Comparison of ENCODE assay signal across 36 cellular contexts in genomic region chr2:136828774-136829173, GRCh38.
"Had no signal": no experiment of that assay in that cellular context is flagged by ENCODE, and none has a peak within 500 bp of the region (broad histone marks: within the 10 kb centered on the region; RNA-seq: fewer than 3 reads in every experiment).

No MANE protein-coding gene starts in this region.

- H3K4me1 Mint-ChIP-seq: activated B cell treated with CpG ODN at 0.5 μM for 24 hours; activated CD4-positive, alpha-beta T cell treated with anti-CD3 and anti-CD28 coated beads, Interleukin-2, amount 10 ng/mL, durations not matched to agents 24 days and 14 days; activated naive CD8-positive, alpha-beta T cell treated with anti-CD3 and anti-CD28 coated beads, Interleukin-2, amount 10 ng/mL, durations not matched to agents 7 days and 5 days; activated naive CD8-positive, alpha-beta T cell treated with anti-CD3 and anti-CD28 coated beads, Interleukin-2, amount 50 U/mL, for 24 hours; activated T-helper 17 cell treated with anti-CD3 and anti-CD28 coated beads, Interleukin-2, amount 50 U/mL, for 72 hours; brain had no signal

- H3K4me3 Mint-ChIP-seq: activated B cell treated with CpG ODN at 0.5 μM for 24 hours; activated CD4-positive, alpha-beta memory T cell treated with anti-CD3 and anti-CD28 coated beads for 36 hours; activated CD4-positive, alpha-beta T cell treated with anti-CD3 and anti-CD28 coated beads, Interleukin-2, amount 10 ng/mL, durations not matched to agents 24 days and 14 days; activated CD8-positive, alpha-beta T cell treated with anti-CD3 and anti-CD28 coated beads for 36 hours; activated naive CD4-positive, alpha-beta T cell treated with anti-CD3 and anti-CD28 coated beads for 36 hours; activated naive CD8-positive, alpha-beta T cell treated with anti-CD3 and anti-CD28 coated beads, Interleukin-2, amount 10 ng/mL, durations not matched to agents 7 days and 5 days; activated naive CD8-positive, alpha-beta T cell treated with anti-CD3 and anti-CD28 coated beads, Interleukin-2, amount 50 U/mL, for 24 hours; activated T-cell treated with anti-CD3 and anti-CD28 coated beads, Interleukin-2, amount 50 U/mL, for 4 hours; activated T-cell treated with anti-CD3 and anti-CD28 coated beads, Interleukin-2, amount 50 U/mL, for 72 hours; activated T-helper 1 cell treated with anti-CD3 and anti-CD28 coated beads, Interleukin-12 subunit alpha, Interleukin-12 subunit beta, Interleukin-2, Interleukin-4 antibody, amounts not matched to agents 30 ng/mL and 10 ng/mL and 1 ng/mL, durations not matched to agents 14 hours and 24 hours and 36 hours; activated T-helper 17 cell treated with anti-CD3 and anti-CD28 coated beads, Interleukin-2, amount 50 U/mL, for 72 hours; brain; T-helper 1 cell treated with Interleukin-12 subunit alpha and Interleukin-12 subunit beta and Interleukin-4 antibody, amounts not matched to agents 30 μg/mL and 1 μg/mL, for 36 hours; T-helper 2 cell treated with Interferon-gamma antibody and Interleukin-4, amounts not matched to agents 5 μg/mL and 100 μg/mL, for 36 hours had no signal

- H3K36me3 Mint-ChIP-seq: activated CD4-positive, alpha-beta memory T cell treated with anti-CD3 and anti-CD28 coated beads for 36 hours; activated naive CD4-positive, alpha-beta T cell treated with anti-CD3 and anti-CD28 coated beads, Interleukin-2, amount 50 U/mL, for 72 hours; activated naive CD8-positive, alpha-beta T cell treated with anti-CD3 and anti-CD28 coated beads, Interleukin-2, amount 10 ng/mL, durations not matched to agents 7 days and 5 days; brain had no signal

- ATAC-seq: activated CD8-positive, alpha-beta T cell treated with anti-CD3 and anti-CD28 coated beads for 36 hours; activated naive CD4-positive, alpha-beta T cell treated with anti-CD3 and anti-CD28 coated beads, Interleukin-2, amount 50 U/mL, for 72 hours; activated naive CD8-positive, alpha-beta T cell treated with anti-CD3 and anti-CD28 coated beads, Interleukin-2, amount 50 U/mL, for 24 hours; activated T-cell treated with anti-CD3 and anti-CD28 coated beads, Interleukin-2, amount 50 U/mL, for 4 hours; activated T-cell treated with anti-CD3 and anti-CD28 coated beads, Interleukin-2, amount 50 U/mL, for 72 hours; activated T-helper 17 cell treated with anti-CD3 and anti-CD28 coated beads, Interleukin-2, amount 50 U/mL, for 72 hours had no signal

- H3K4me3 ChIP-seq: ascending aorta, breast epithelium had no signal

- H3K9me3 ChIP-seq: ascending aorta, breast epithelium had no signal

- H3K27ac Mint-ChIP-seq: activated B cell treated with CpG ODN at 0.5 μM for 24 hours; activated CD4-positive, alpha-beta memory T cell treated with anti-CD3 and anti-CD28 coated beads for 36 hours; activated CD4-positive, alpha-beta T cell treated with anti-CD3 and anti-CD28 coated beads, Interleukin-2, amount 10 ng/mL, durations not matched to agents 24 days and 14 days; activated CD8-positive, alpha-beta T cell treated with anti-CD3 and anti-CD28 coated beads for 36 hours; activated naive CD4-positive, alpha-beta T cell treated with anti-CD3 and anti-CD28 coated beads for 36 hours; activated naive CD4-positive, alpha-beta T cell treated with anti-CD3 and anti-CD28 coated beads, Interleukin-2, amount 50 U/mL, for 72 hours; activated naive CD8-positive, alpha-beta T cell treated with anti-CD3 and anti-CD28 coated beads, Interleukin-2, amount 10 ng/mL, durations not matched to agents 7 days and 5 days; activated naive CD8-positive, alpha-beta T cell treated with anti-CD3 and anti-CD28 coated beads, Interleukin-2, amount 50 U/mL, for 24 hours; activated T-cell treated with anti-CD3 and anti-CD28 coated beads, Interleukin-2, amount 50 U/mL, for 72 hours; activated T-helper 1 cell treated with anti-CD3 and anti-CD28 coated beads, Interleukin-12 subunit alpha, Interleukin-12 subunit beta, Interleukin-2, Interleukin-4 antibody, amounts not matched to agents 30 ng/mL and 10 ng/mL and 1 ng/mL, durations not matched to agents 14 hours and 24 hours and 36 hours; activated T-helper 17 cell treated with anti-CD3 and anti-CD28 coated beads, Interleukin-2, amount 50 U/mL, for 72 hours; brain; T-helper 1 cell treated with Interleukin-12 subunit alpha and Interleukin-12 subunit beta and Interleukin-4 antibody, amounts not matched to agents 30 μg/mL and 1 μg/mL, for 36 hours; T-helper 2 cell treated with Interferon-gamma antibody and Interleukin-4, amounts not matched to agents 5 μg/mL and 100 μg/mL, for 36 hours had no signal

- H3K27me3 Mint-ChIP-seq: activated B cell treated with CpG ODN at 0.5 μM for 24 hours; activated CD4-positive, alpha-beta memory T cell treated with anti-CD3 and anti-CD28 coated beads for 36 hours; activated CD8-positive, alpha-beta T cell treated with anti-CD3 and anti-CD28 coated beads for 36 hours; activated naive CD8-positive, alpha-beta T cell treated with anti-CD3 and anti-CD28 coated beads, Interleukin-2, amount 10 ng/mL, durations not matched to agents 7 days and 5 days; activated naive CD8-positive, alpha-beta T cell treated with anti-CD3 and anti-CD28 coated beads, Interleukin-2, amount 50 U/mL, for 24 hours; activated T-helper 17 cell treated with anti-CD3 and anti-CD28 coated beads, Interleukin-2, amount 50 U/mL, for 72 hours had no signal

- H3K27me3 ChIP-seq: ascending aorta, breast epithelium had no signal

- H3K4me1 ChIP-seq: ascending aorta, breast epithelium had no signal

- H3K36me3 ChIP-seq: ascending aorta, breast epithelium had no signal

- H3K9me3 Mint-ChIP-seq: activated B cell treated with CpG ODN at 0.5 μM for 24 hours; activated CD4-positive, alpha-beta memory T cell treated with anti-CD3 and anti-CD28 coated beads for 36 hours; activated CD4-positive, alpha-beta T cell treated with anti-CD3 and anti-CD28 coated beads, Interleukin-2, amount 10 ng/mL, durations not matched to agents 24 days and 14 days; activated CD8-positive, alpha-beta T cell treated with anti-CD3 and anti-CD28 coated beads for 36 hours; activated naive CD4-positive, alpha-beta T cell treated with anti-CD3 and anti-CD28 coated beads for 36 hours; activated naive CD4-positive, alpha-beta T cell treated with anti-CD3 and anti-CD28 coated beads, Interleukin-2, amount 50 U/mL, for 72 hours; activated naive CD8-positive, alpha-beta T cell treated with anti-CD3 and anti-CD28 coated beads, Interleukin-2, amount 10 ng/mL, durations not matched to agents 7 days and 5 days; activated naive CD8-positive, alpha-beta T cell treated with anti-CD3 and anti-CD28 coated beads, Interleukin-2, amount 50 U/mL, for 24 hours; activated T-cell treated with anti-CD3 and anti-CD28 coated beads, Interleukin-2, amount 50 U/mL, for 4 hours; activated T-cell treated with anti-CD3 and anti-CD28 coated beads, Interleukin-2, amount 50 U/mL, for 72 hours; activated T-helper 1 cell treated with anti-CD3 and anti-CD28 coated beads, Interleukin-12 subunit alpha, Interleukin-12 subunit beta, Interleukin-2, Interleukin-4 antibody, amounts not matched to agents 30 ng/mL and 10 ng/mL and 1 ng/mL, durations not matched to agents 14 hours and 24 hours and 36 hours; activated T-helper 17 cell treated with anti-CD3 and anti-CD28 coated beads, Interleukin-2, amount 50 U/mL, for 72 hours; brain; T-helper 1 cell treated with Interleukin-12 subunit alpha and Interleukin-12 subunit beta and Interleukin-4 antibody, amounts not matched to agents 30 μg/mL and 1 μg/mL, for 36 hours; T-helper 2 cell treated with Interferon-gamma antibody and Interleukin-4, amounts not matched to agents 5 μg/mL and 100 μg/mL, for 36 hours had no signal

- H3K27ac ChIP-seq: ascending aorta, breast epithelium, VCaP had no signal

- DNase-seq: activated B cell treated with CpG ODN at 0.5 μM for 24 hours; activated CD4-positive, alpha-beta memory T cell treated with anti-CD3 and anti-CD28 coated beads for 36 hours; activated CD4-positive, alpha-beta T cell treated with anti-CD3 and anti-CD28 coated beads for 4 hours; activated CD4-positive, alpha-beta T cell treated with anti-CD3 and anti-CD28 coated beads, Interleukin-2, amount 10 ng/mL, durations not matched to agents 24 days and 14 days; activated CD4-positive, alpha-beta T cell treated with anti-CD3 and anti-CD28 coated beads, Interleukin-2, amount 50 U/mL, for 1 hour; activated CD4-positive, alpha-beta T cell treated with anti-CD3 and anti-CD28 coated beads, Interleukin-2, amount 50 U/mL, for 4 hours; activated CD4-positive, CD25-positive, alpha-beta regulatory T cell treated with anti-CD3 and anti-CD28 coated beads, Interleukin-2, amount 50 U/mL, for 72 hours; activated CD8-positive, alpha-beta memory T cell treated with anti-CD3 and anti-CD28 coated beads, Interleukin-2, amount 50 U/mL, for 4 hours; activated CD8-positive, alpha-beta T cell treated with anti-CD3 and anti-CD28 coated beads for 36 hours; activated effector memory CD4-positive, alpha-beta T cell treated with anti-CD3 and anti-CD28 coated beads, Interleukin-2, amount 50 U/mL, for 16 hours; activated gamma-delta T cell treated with Interleukin-2 at 50 U/mL for 16 hours; activated naive CD4-positive, alpha-beta T cell; activated naive CD4-positive, alpha-beta T cell treated with anti-CD3 and anti-CD28 coated beads for 36 hours; activated naive CD4-positive, alpha-beta T cell treated with anti-CD3 and anti-CD28 coated beads, Interleukin-2, amount 50 U/mL, for 16 hours; activated naive CD8-positive, alpha-beta T cell treated with anti-CD3 and anti-CD28 coated beads, Interleukin-2, amount 10 ng/mL, durations not matched to agents 7 days and 5 days; activated naive CD8-positive, alpha-beta T cell treated with anti-CD3 and anti-CD28 coated beads, Interleukin-2, amount 50 U/mL, for 24 hours; activated T-cell treated with anti-CD3 and anti-CD28 coated beads for 4 hours; activated T-cell treated with anti-CD3 and anti-CD28 coated beads, Interleukin-2, amount 50 U/mL, for 1 hour; activated T-cell treated with anti-CD3 and anti-CD28 coated beads, Interleukin-2, amount 50 U/mL, for 4 hours; activated T-cell treated with anti-CD3 and anti-CD28 coated beads, Interleukin-2, amount 50 U/mL, for 72 hours; amygdala; anterior cingulate cortex; central memory CD4-positive, alpha-beta T cell; T-helper 1 cell; T-helper 2 cell; T-helper 9 cell had no signal

- FAIRE-seq: TTC549 had no signal
